Comparison of ENCODE assay signal across 8 cellular contexts in the genomic region with DNA sequence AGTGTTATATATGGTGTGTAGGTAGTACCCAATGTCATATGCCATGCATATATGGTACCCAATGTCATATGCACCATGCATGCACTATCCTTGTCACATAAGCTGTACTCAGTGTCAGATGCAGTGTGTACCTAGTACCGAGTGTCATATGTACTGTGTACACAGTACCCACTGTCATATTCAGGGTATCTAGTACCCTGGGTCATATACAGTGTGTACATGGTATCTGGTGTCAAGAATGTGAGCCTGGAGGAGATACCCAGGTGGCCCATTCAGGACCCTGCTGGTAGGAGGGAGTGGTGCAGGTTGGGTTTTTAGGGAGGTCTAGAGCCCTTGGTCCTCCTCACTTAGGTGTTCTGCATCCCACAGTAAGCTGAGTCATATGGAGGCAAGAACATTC. TPM values are rescaled to one million over a fixed set of nuclear protein-coding genes. Genes with fewer than 3 reads are reported as not detected.
DNase-seq lines count a peak whose midpoint lies in the region; ATAC-seq and TF ChIP-seq lines count a peak whose summit lies in the region.

No MANE protein-coding gene starts in this region.

- H3K4me3 ChIP-seq in A673 (ENCODE audit: low read depth, low read length, poor library complexity, severe bottlenecking) (peak overlapping the region; percentile 66), smooth muscle cell (peak overlapping the region; percentile 90), neuronal stem cell (ENCODE audit: low read length in 2 of 2) (peak overlapping the region in 1 of 2 donors; percentile 62)

- H3K27me3 ChIP-seq in A673 (replicated peaks; ENCODE audit: insufficient read depth, low read depth, low read length, poor library complexity) (no peaks in the 10 kb centered on the region), smooth muscle cell (ENCODE audit: low read depth) (no peaks in the 10 kb centered on the region), neuronal stem cell (ENCODE audit: control insufficient read depth in 3 of 3, insufficient read depth in 3 of 3, low read depth in 1 of 3, low read length in 3 of 3) (no peaks in the 10 kb centered on the region)

- H4K20me1 ChIP-seq in smooth muscle cell (ENCODE audit: low read depth): peaks cover 59% of the 10 kb centered on the region

- no peak overlapping the region for H3K23ac ChIP-seq in neuronal stem cell (ENCODE audit: low read depth, low read length, poor library complexity)

- H3K27me3 Mint-ChIP-seq in activated CD4-positive, alpha-beta memory T cell treated with anti-CD3 and anti-CD28 coated beads, Interleukin-2, amount 10 ng/mL, durations not matched to agents 7 days and 5 days: no peaks in the 10 kb centered on the region

- H2BK15ac ChIP-seq in neuronal stem cell (ENCODE audit: low read length): no peak overlapping the region

- peaks cover 73% of the 10 kb centered on the region for H3K79me2 ChIP-seq in smooth muscle cell (ENCODE audit: low read depth)

- H3K27ac Mint-ChIP-seq in activated CD4-positive, alpha-beta memory T cell treated with anti-CD3 and anti-CD28 coated beads, Interleukin-2, amount 10 ng/mL, durations not matched to agents 7 days and 5 days: no peak overlapping the region

- H3K9ac ChIP-seq in smooth muscle cell (ENCODE audit: low read depth) (no peak overlapping the region), neuronal stem cell (ENCODE audit: low read depth, low read length, poor library complexity) (no peak overlapping the region)

- H2BK12ac ChIP-seq in neuronal stem cell (ENCODE audit: low read length): no peak overlapping the region

- no peak overlapping the region for H3K14ac ChIP-seq in neuronal stem cell (ENCODE audit: low read length)

- TF ChIP-seq CTCF in A673 (conservative IDR thresholded peaks at IDR 0.05; ENCODE audit: low read depth, low read length) (peak; percentile 44; the same call in 1 of the 2 replicates), smooth muscle cell (IDR thresholded peaks at IDR 0.05; ENCODE audit: borderline replicate concordance, insufficient read depth, poor library complexity, severe bottlenecking) (peak; percentile 36)

- H3K27ac ChIP-seq in A673 (ENCODE audit: low read depth, low read length, poor library complexity, severe bottlenecking) (no peak overlapping the region), smooth muscle cell (ENCODE audit: low read depth) (no peak overlapping the region), neuronal stem cell (replicated peaks; ENCODE audit: low read length) (no peak overlapping the region)

- no peaks in the 10 kb centered on the region for H3K36me3 ChIP-seq in A673 (ENCODE audit: insufficient read depth, low read length, poor library complexity, severe bottlenecking)
- no peaks in the 10 kb centered on the region for H3K36me3 ChIP-seq in smooth muscle cell (ENCODE audit: low read depth)
- no peaks in the 10 kb centered on the region for H3K36me3 ChIP-seq in neuronal stem cell (replicated peaks in 1 of 2; ENCODE audit: control insufficient read depth in 2 of 2, insufficient read depth in 2 of 2, low read length in 2 of 2)

- H3K79me1 ChIP-seq in neuronal stem cell (ENCODE audit: low read depth, low read length): peaks cover 10% of the 10 kb centered on the region

- CTCF ChIA-PET in A673 (lab: Charles Lee): interaction anchor here (0.6 kb wide), 1 partner anchor 14 kb away, joined by 3 read pairs; no protein-coding TSS in a partner anchor
- CTCF ChIA-PET in activated CD4-positive, alpha-beta memory T cell treated with anti-CD3 and anti-CD28 coated beads, Interleukin-2, amount 10 ng/mL, durations not matched to agents 7 days and 5 days (lab: Charles Lee): interaction anchor here (0.8 to 2.0 kb wide), 2 partner anchors 9 to 51 kb away, joined by 3 to 5 read pairs; no protein-coding TSS in a partner anchor

- WGBS in smooth muscle cell (ENCODE audit: low lambda C conversion rate): 100% methylated on average over 1 of the region's 1 CpG
- WGBS in neuronal stem cell (ENCODE audit: extremely low coverage in 2 of 2, insufficient read length in 2 of 2, insufficient replicate concordance in 1 of 2), 2 donors: no CpG with 5 or more reads among the region's 1 CpG

- H2AFZ ChIP-seq in smooth muscle cell (ENCODE audit: low read depth) (no peak overlapping the region), neuronal stem cell (ENCODE audit: low read length) (no peak overlapping the region)

- no peak overlapping the region for H4K8ac ChIP-seq in neuronal stem cell (ENCODE audit: low read depth, low read length)

- peak overlapping the region; percentile 78 for H3K4me3 Mint-ChIP-seq in activated CD4-positive, alpha-beta memory T cell treated with anti-CD3 and anti-CD28 coated beads, Interleukin-2, amount 10 ng/mL, durations not matched to agents 7 days and 5 days

- H3K9me3 ChIP-seq in A673 (ENCODE audit: low read depth, low read length, poor library complexity, severe bottlenecking): no peaks in the 10 kb centered on the region
- no peaks in the 10 kb centered on the region for H3K9me3 ChIP-seq in smooth muscle cell (replicated peaks; ENCODE audit: low read depth)
- no peaks in the 10 kb centered on the region for H3K9me3 ChIP-seq in neuronal stem cell (replicated peaks in 1 of 2; ENCODE audit: control insufficient read depth in 2 of 2, insufficient read depth in 1 of 2, low read depth in 1 of 2, low read length in 2 of 2)

- H4K91ac ChIP-seq in neuronal stem cell (ENCODE audit: low read depth, low read length, poor library complexity): no peak overlapping the region

- BruUV-seq in A673 (replicated peaks; lab: Mats Ljungman, UMichigan): no TSS peak

- no peaks in the 10 kb centered on the region for H3K36me3 Mint-ChIP-seq in activated CD4-positive, alpha-beta memory T cell treated with anti-CD3 and anti-CD28 coated beads, Interleukin-2, amount 10 ng/mL, durations not matched to agents 7 days and 5 days (ENCODE audit: low read depth)

- POLR2A ChIA-PET in A673 (lab: Charles Lee; ENCODE audit: low non-redundant PET): no interaction called here
- POLR2A ChIA-PET in activated CD4-positive, alpha-beta memory T cell treated with anti-CD3 and anti-CD28 coated beads, Interleukin-2, amount 10 ng/mL, durations not matched to agents 7 days and 5 days (lab: Charles Lee): interaction anchor here (1.0 to 1.5 kb wide), 3 partner anchors 8 to 314 kb away, joined by 3 to 7 read pairs (median 4); no protein-coding TSS in a partner anchor

- no peak overlapping the region for H3K18ac ChIP-seq in neuronal stem cell (ENCODE audit: low read length)

- no peaks in the 10 kb centered on the region for H3K9me3 Mint-ChIP-seq in activated CD4-positive, alpha-beta memory T cell treated with anti-CD3 and anti-CD28 coated beads, Interleukin-2, amount 10 ng/mL, durations not matched to agents 7 days and 5 days

- peaks cover 32% of the 10 kb centered on the region for H3K4me1 Mint-ChIP-seq in activated CD4-positive, alpha-beta memory T cell treated with anti-CD3 and anti-CD28 coated beads, Interleukin-2, amount 10 ng/mL, durations not matched to agents 7 days and 5 days

- H3K4ac ChIP-seq in neuronal stem cell (ENCODE audit: low read length): no peak overlapping the region

- DNase-seq in A673 (ENCODE audit: low spot score) (peak; percentile 56), LoVo (ENCODE audit: low spot score) (peak; percentile 40), smooth muscle cell (lab: John Stamatoyannopoulos, UW; ENCODE audit: unreplicated experiment) (no peak), NCI-H774 (lab: John Stamatoyannopoulos, UW) (no peak), neuronal stem cell (ENCODE audit: low spot score) (no peak)
- peak; percentile 52 for DNase-seq in activated CD4-positive, alpha-beta memory T cell treated with anti-CD3 and anti-CD28 coated beads, Interleukin-2, amount 10 ng/mL, durations not matched to agents 7 days and 5 days

- no peak overlapping the region for H2BK5ac ChIP-seq in neuronal stem cell (ENCODE audit: low read length)

- ATAC-seq in GM18502 (IDR thresholded peaks at IDR 0.05; ENCODE audit: poor library complexity, unreplicated experiment) (peak; percentile 37), esophagus mucosa (peak; percentile 5)

- H3K4me1 ChIP-seq in A673 (ENCODE audit: insufficient read depth, low read length, poor library complexity, severe bottlenecking): peaks cover 34% of the 10 kb centered on the region
- peaks cover 27% of the 10 kb centered on the region for H3K4me1 ChIP-seq in smooth muscle cell (ENCODE audit: low read depth)
- H3K4me1 ChIP-seq in neuronal stem cell (ENCODE audit: control insufficient read depth in 2 of 2, insufficient read depth in 1 of 2, low read depth in 1 of 2, low read length in 2 of 2): peaks cover 8 to 14% of the 10 kb centered on the region in 2 donors

- H2BK120ac ChIP-seq in neuronal stem cell (ENCODE audit: low read depth, low read length): no peak overlapping the region

- H3K4me2 ChIP-seq in smooth muscle cell (peak overlapping the region; percentile 89), neuronal stem cell (ENCODE audit: insufficient read depth, low read length, poor library complexity, severe bottlenecking) (no peak overlapping the region)

- peaks cover 3% of the 10 kb centered on the region for H3F3A ChIP-seq in smooth muscle cell (ENCODE audit: low read depth)

- intact Hi-C loops in A673 (cut with micrococcal nuclease; ENCODE audit: unreplicated experiment): no loop called here

- H2AK5ac ChIP-seq in neuronal stem cell (ENCODE audit: low read depth, low read length): no peak overlapping the region

RNA-seq across cellular contexts. Expression of gene ZMYND11, which starts 1.8 kb away (rescaled TPM):
- total RNA-seq in A673 (2021) (81.2 and 82.8 TPM in 2 replicates), esophagus mucosa (30.0 TPM), smooth muscle cell (66.3 and 71.2 TPM in 2 replicates)
- total RNA-seq in activated CD4-positive, alpha-beta memory T cell treated with anti-CD3 and anti-CD28 coated beads, Interleukin-2, amount 10 ng/mL, durations not matched to agents 7 days and 5 days: 10 to 100 TPM; 30.9 to 36.9 TPM
- 27.7 and 33.7 TPM in 2 replicates for polyA plus RNA-seq in smooth muscle cell
- polyA plus RNA-seq in neuronal stem cell (2013, experiment 1 of 2): 28.9 TPM
- polyA plus RNA-seq in neuronal stem cell (2013, experiment 2 of 2): 28.5 TPM

Comparison
In these comparisons a context has a peak if more than half of its experiments do, and no peak if none do; other contexts are left out.
1. DNase-seq: peak in A673 (single experiment), LoVo (single experiment) and activated CD4-positive, alpha-beta memory T cell treated with anti-CD3 and anti-CD28 coated beads, Interleukin-2, amount 10 ng/mL, durations not matched to agents 7 days and 5 days (single experiment); none in smooth muscle cell (single experiment), NCI-H774 (single experiment) and neuronal stem cell (single experiment).